Comparison of ENCODE assay signal across 1 cellular context in genomic region chr11:66347425-66348276, GRCh38.
A peak's percentile ranks its signal among the peaks of the same experiment; 100 is the strongest.
TF ChIP-seq lines count a peak whose summit lies in the region.

Gene B4GAT1, minus strand, starts transcription at chr11:66347629. Its CDS starts 84 bp downstream, at chr11:66347545.

TF ChIP-seq in K562, 482 proteins besides CTCF, POLR2A, EP300 and RAD21 (continued from another document and continues in another):
- TF ChIP-seq CHCHD3 (CRISPR knock-in tag; IDR thresholded peaks at IDR 0.05) (0 out of 2 replicates have a peak, but pooled peaks have one; percentile 41), ZFP36 (IDR thresholded peaks at IDR 0.05; ENCODE audit: low read depth, low read length, partially characterized antibody) (peak; percentile 26), THAP12 (CRISPR knock-in tag; IDR thresholded peaks at IDR 0.05) (peak; percentile 16; the same call in 1 of the 2 replicates), MYC (IDR thresholded peaks at IDR 0.05; ENCODE audit: low read depth, low read length) (peak; percentile 70; the same call in 1 of the 2 replicates), MYC (CRISPR knock-in tag; IDR thresholded peaks at IDR 0.05; ENCODE audit: borderline replicate concordance, low read depth) (no peak), CHD7 (IDR thresholded peaks at IDR 0.05; ENCODE audit: low read depth, low read length) (no peak), PHF8 (IDR thresholded peaks at IDR 0.05; ENCODE audit: borderline replicate concordance, low read length) (peak; percentile 72; the same call in 1 of the 2 replicates), ZBTB7A (IDR thresholded peaks at IDR 0.05; ENCODE audit: borderline replicate concordance, control insufficient read depth, low read depth, low read length) (peak; percentile 63; the same call in 1 of the 2 replicates), POLR3G (IDR thresholded peaks at IDR 0.05; ENCODE audit: extremely low read depth, insufficient read length, insufficient replicate concordance) (peak; percentile 28), ZFX (CRISPR knock-in tag; IDR thresholded peaks at IDR 0.05) (peak; percentile 39), ZNF165 (CRISPR knock-in tag; IDR thresholded peaks at IDR 0.05; ENCODE audit: borderline replicate concordance) (peak; percentile 30; the same call in 1 of the 2 replicates), CBX3 (IDR thresholded peaks at IDR 0.05; ENCODE audit: borderline replicate concordance in 1 of 2, low read length in 2 of 2) (peak in 1 of 2 experiments; percentile 85; a peak in 1 of 3 replicates), C11orf30 (IDR thresholded peaks at IDR 0.05; ENCODE audit: low read depth) (no peak), MBD1 (CRISPR knock-in tag; IDR thresholded peaks at IDR 0.05) (no peak), CHD2 (IDR thresholded peaks at IDR 0.05; ENCODE audit: low read depth, low read length) (peak; percentile 45), BDP1 (IDR thresholded peaks at IDR 0.05; ENCODE audit: insufficient read depth, insufficient read length) (peak; percentile 85), NBN (IDR thresholded peaks at IDR 0.05; ENCODE audit: low read depth) (0 out of 2 replicates have a peak, but pooled peaks have one; percentile 40), KDM5B (IDR thresholded peaks at IDR 0.05; ENCODE audit: insufficient replicate concordance, low read depth, low read length) (peak; percentile 81), ZBTB40 (IDR thresholded peaks at IDR 0.05) (peak; percentile 92), ZBTB40 (CRISPR knock-in tag; IDR thresholded peaks at IDR 0.05) (no peak)
- TF ChIP-seq, protein P1, sequence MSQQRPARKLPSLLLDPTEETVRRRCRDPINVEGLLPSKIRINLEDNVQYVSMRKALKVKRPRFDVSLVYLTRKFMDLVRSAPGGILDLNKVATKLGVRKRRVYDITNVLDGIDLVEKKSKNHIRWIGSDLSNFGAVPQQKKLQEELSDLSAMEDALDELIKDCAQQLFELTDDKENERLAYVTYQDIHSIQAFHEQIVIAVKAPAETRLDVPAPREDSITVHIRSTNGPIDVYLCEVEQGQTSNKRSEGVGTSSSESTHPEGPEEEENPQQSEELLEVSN (IDR thresholded peaks at IDR 0.05; ENCODE audit: borderline replicate concordance in 1 of 2, extremely low read depth in 1 of 2, insufficient read depth in 1 of 2, insufficient read length in 1 of 2, low read depth in 1 of 2, low read length in 1 of 2, poor library complexity in 1 of 2, severe bottlenecking in 1 of 2): peak in 1 of 2 experiments; percentile 42
